Comparison of ENCODE assay signal across 9 cellular contexts in the genomic region with DNA sequence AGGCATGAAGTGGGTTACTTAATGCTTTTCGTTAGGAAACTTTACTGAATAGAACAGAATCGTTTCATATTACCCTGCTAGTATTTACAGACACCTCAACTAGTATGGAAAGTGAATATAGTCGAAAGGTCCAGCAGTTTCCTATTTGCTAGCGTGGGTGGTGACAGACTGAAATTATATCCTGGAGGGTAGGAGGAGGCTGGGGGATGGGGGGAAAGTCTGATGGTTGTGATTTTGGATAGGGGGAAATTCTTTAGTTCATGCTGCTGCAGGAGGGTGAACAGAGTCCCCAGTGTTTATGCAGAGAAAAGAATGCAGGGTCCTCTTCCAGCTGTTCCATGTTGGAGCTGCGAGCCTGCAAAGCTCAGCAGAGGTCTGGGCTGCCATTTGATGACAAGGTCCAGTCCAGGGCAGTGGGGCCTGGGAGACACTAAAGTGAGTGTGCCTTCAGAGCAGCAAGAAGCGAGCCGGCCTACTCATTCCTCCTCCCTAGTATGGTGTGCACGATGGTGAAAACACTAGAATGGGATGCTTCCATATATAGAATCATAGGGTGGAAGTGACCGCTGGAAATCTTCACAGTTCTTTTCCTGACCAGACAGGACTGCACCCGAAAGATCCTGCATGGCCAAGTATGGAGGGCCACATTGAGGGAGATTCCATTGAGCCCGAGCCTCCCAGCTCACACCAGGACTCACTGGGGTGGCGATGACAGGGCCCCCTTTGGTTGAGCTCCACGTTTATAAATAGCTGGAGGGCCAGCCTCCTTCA. TPM values are rescaled to one million over a fixed set of nuclear protein-coding genes. Genes with fewer than 3 reads are reported as not detected.
DNase-seq lines count a peak whose midpoint lies in the region; ATAC-seq, FAIRE-seq and TF ChIP-seq lines count a peak whose summit lies in the region.
"Had no signal": no experiment of that assay in that cellular context is flagged by ENCODE, and none has a peak within 500 bp of the region (broad histone marks: within the 10 kb centered on the region; RNA-seq: fewer than 3 reads in every experiment).

No MANE protein-coding gene starts in this region.

- H3K9ac ChIP-seq in Loucy (ENCODE audit: low read depth, low read length, poor library complexity, severe bottlenecking), result no peak overlapping the region
- H3K9ac ChIP-seq in endothelial cell of umbilical vein (replicated peaks; ENCODE audit: extremely low read depth, insufficient read depth, low read length), result peak overlapping the region; percentile 98
- H3K9ac ChIP-seq in muscle layer of colon (ENCODE audit: low read length), result peak overlapping the region; percentile 64

- peak; percentile 54 for TF ChIP-seq POLR2A in endothelial cell of umbilical vein (IDR thresholded peaks at IDR 0.05; ENCODE audit: low read depth, low read length)

- H3K36me3 ChIP-seq in Loucy (ENCODE audit: insufficient read depth, low read length), result no peaks in the 10 kb centered on the region; the same call in 1 of the 2 replicates
- peaks cover 1 to 4% of the 10 kb centered on the region in 2 experiments for H3K36me3 ChIP-seq in endothelial cell of umbilical vein (ENCODE audit: control insufficient read depth in 2 of 2, extremely low read depth in 1 of 2, insufficient read depth in 2 of 2, low read length in 2 of 2)
- peaks cover 15% of the 10 kb centered on the region for H3K36me3 ChIP-seq in muscle layer of colon (ENCODE audit: insufficient read depth, low read length)

- intact Hi-C loops in endothelial cell of umbilical vein (cut with micrococcal nuclease), result loop anchor here (1.0 to 2.0 kb wide), 3 partner anchors 24 to 74 kb away; no protein-coding TSS in a partner anchor

- H2AFZ ChIP-seq in Loucy (ENCODE audit: low read length) (no peak overlapping the region), endothelial cell of umbilical vein (ENCODE audit: low read depth, low read length) (no peak overlapping the region)

- FAIRE-seq in endothelial cell of umbilical vein (lab: Jason Lieb, UNC), result no peak

- POLR2A ChIA-PET in AG04450 (lab: Yijun Ruan, JAX), result interaction anchor here (0.6 to 4.3 kb wide), 5 partner anchors 56 to 207 kb away, joined by 3 to 27 read pairs (median 7); no protein-coding TSS in a partner anchor
- POLR2A ChIA-PET in endothelial cell of umbilical vein (lab: Charles Lee), result interaction anchor here (1.1 to 2.8 kb wide), 5 partner anchors 69 to 204 kb away, joined by 3 to 14 read pairs (median 4); no protein-coding TSS in a partner anchor

- BruUV-seq in endothelial cell of umbilical vein (replicated peaks; lab: Mats Ljungman, UMichigan), result TSS peak; percentile 5

- CTCF ChIA-PET in AG04450 (lab: Charles Lee), result interaction anchor here (0.6 to 8.5 kb wide), 4 partner anchors 118 to 237 kb away, joined by 3 to 186 read pairs (median 54); no protein-coding TSS in a partner anchor
- CTCF ChIA-PET in endothelial cell of umbilical vein (lab: Charles Lee), result interaction anchor here (0.9 to 8.5 kb wide), 5 partner anchors 74 to 227 kb away, joined by 3 to 286 read pairs (median 35); no protein-coding TSS in a partner anchor

- H4K20me1 ChIP-seq in Loucy (ENCODE audit: insufficient read depth, low read length, poor library complexity, severe bottlenecking), result no peaks in the 10 kb centered on the region
- no peaks in the 10 kb centered on the region for H4K20me1 ChIP-seq in endothelial cell of umbilical vein (replicated peaks; ENCODE audit: control insufficient read depth, extremely low read depth, insufficient read depth, low read length)

- no peaks in the 10 kb centered on the region for H3K9me1 ChIP-seq in endothelial cell of umbilical vein (replicated peaks; ENCODE audit: control insufficient read depth, extremely low read depth, insufficient read depth, low read length)

- H3K9me3 ChIP-seq in AG04450 (ENCODE audit: control insufficient read depth, insufficient read depth, low read length), result peaks cover 3% of the 10 kb centered on the region
- H3K9me3 ChIP-seq in Loucy (ENCODE audit: insufficient read depth, low read depth, low read length), result peaks cover 11% of the 10 kb centered on the region
- no peaks in the 10 kb centered on the region for H3K9me3 ChIP-seq in endothelial cell of umbilical vein (replicated peaks; ENCODE audit: control insufficient read depth, insufficient read depth, low read length)
- H3K9me3 ChIP-seq in muscle layer of colon (ENCODE audit: low read length), result no peaks in the 10 kb centered on the region

- dilution Hi-C loops in endothelial cell of umbilical vein (cut with MboI; ENCODE audit: extremely low pct_ligation_motif_present, low sequenced_read_pairs), result no loop called here

- H3K4me1 ChIP-seq in Loucy (ENCODE audit: insufficient read depth, low read length, poor library complexity, severe bottlenecking) (peaks cover 24% of the 10 kb centered on the region), endothelial cell of umbilical vein (ENCODE audit: control insufficient read depth, extremely low read depth, insufficient read depth, low read length) (peaks cover 38% of the 10 kb centered on the region), muscle layer of colon (ENCODE audit: insufficient read depth, low read length) (peaks cover 33% of the 10 kb centered on the region)

- no peaks in the 10 kb centered on the region for H3K9me2 ChIP-seq in Loucy (replicated peaks; ENCODE audit: low read depth, low read length)

- peak overlapping the region; percentile 80 for H3K4me3 ChIP-seq in AG04450 (ENCODE audit: low read depth, low read length)
- H3K4me3 ChIP-seq in Loucy (ENCODE audit: low read length, poor library complexity, severe bottlenecking), result peak overlapping the region; percentile 9
- H3K4me3 ChIP-seq in endothelial cell of umbilical vein (replicated peaks in 1 of 3; ENCODE audit: insufficient read depth in 1 of 3, low read depth in 1 of 3, low read length in 3 of 3), result peak overlapping the region; percentile 29 to 87 (median 50)
- H3K4me3 ChIP-seq in muscle layer of colon (ENCODE audit: low read depth in 1 of 2, low read length in 2 of 2), result peak overlapping the region; percentile 38 to 71

- no peak for ATAC-seq in GM21367 (IDR thresholded peaks at IDR 0.05; ENCODE audit: unreplicated experiment)

- peak overlapping the region; percentile 53 for H3K4me2 ChIP-seq in Loucy (ENCODE audit: low read depth, low read length, poor library complexity, severe bottlenecking)
- peak overlapping the region; percentile 96 for H3K4me2 ChIP-seq in endothelial cell of umbilical vein (ENCODE audit: insufficient read depth, low read length)

- H3K27ac ChIP-seq in AG04450 (ENCODE audit: low read depth, low read length) (peak overlapping the region; percentile 59), endothelial cell of umbilical vein (ENCODE audit: insufficient read depth, low read depth, low read length) (peak overlapping the region; percentile 68), muscle layer of colon (ENCODE audit: low read depth, low read length) (peak overlapping the region; percentile 95)
- H3K27ac ChIP-seq: HL-60 had no signal

- DNase-seq in AG04450 (ENCODE audit: low read depth, low spot score), result no peak
- DNase-seq in endothelial cell of umbilical vein (ENCODE audit: low read depth, low spot score), result no peak
- DNase-seq in retina, result no peak
- no peak for DNase-seq in NCI-H2227 (lab: John Stamatoyannopoulos, UW; ENCODE audit: unreplicated experiment)
- no peak for DNase-seq in NCI-H524 (lab: John Stamatoyannopoulos, UW)

- H3K79me2 ChIP-seq in Loucy (ENCODE audit: insufficient read depth, low read length) (0 out of 2 replicates have a peak, but pooled peaks cover 4% of the 10 kb centered on the region), endothelial cell of umbilical vein (ENCODE audit: control insufficient read depth, insufficient read depth, low read length) (peaks cover 76% of the 10 kb centered on the region)

- H3F3A ChIP-seq in Loucy (ENCODE audit: low read depth), result peaks cover 10% of the 10 kb centered on the region

- no peaks in the 10 kb centered on the region for H3K27me3 ChIP-seq in AG04450 (ENCODE audit: control insufficient read depth, insufficient read depth, low read length)
- no peaks in the 10 kb centered on the region for H3K27me3 ChIP-seq in Loucy (ENCODE audit: insufficient read depth, low read length, poor library complexity, severe bottlenecking)
- no peaks in the 10 kb centered on the region for H3K27me3 ChIP-seq in endothelial cell of umbilical vein (ENCODE audit: control insufficient read depth in 2 of 2, insufficient read depth in 2 of 2, low read length in 2 of 2)
- H3K27me3 ChIP-seq in muscle layer of colon (ENCODE audit: control insufficient read depth in 1 of 2, insufficient read depth in 2 of 2, low read length in 2 of 2), result no peaks in the 10 kb centered on the region

- no peak for TF ChIP-seq CTCF in AG04450 (IDR thresholded peaks at IDR 0.05; ENCODE audit: low read depth, low read length)
- no peak for TF ChIP-seq CTCF in Loucy (conservative IDR thresholded peaks at IDR 0.05; ENCODE audit: low read length)
- no peak for TF ChIP-seq CTCF in endothelial cell of umbilical vein (IDR thresholded peaks at IDR 0.05; ENCODE audit: extremely low read depth in 1 of 2, insufficient read depth in 1 of 2, low read depth in 1 of 2, low read length in 2 of 2)

TF ChIP-seq in endothelial cell of umbilical vein, 7 proteins besides CTCF, POLR2A, EP300 and RAD21 (continues in another document):
- peak; percentile 29 for TF ChIP-seq POLR2AphosphoS5 (IDR thresholded peaks at IDR 0.05; ENCODE audit: insufficient read depth, low read depth, low read length)

RNA-seq across cellular contexts. Expression of a gene that starts 2.1 kb away (rescaled TPM):
- 12.7 and 21.0 TPM in 2 replicates for polyA plus RNA-seq in AG04450 (2011; rRNA removed)
- 64.5 and 81.7 TPM in 2 replicates for polyA minus RNA-seq in AG04450 (2011; rRNA and poly(A)+ RNA removed)
- total RNA-seq in endothelial cell of umbilical vein, result 88.8 and 95.3 TPM in 2 replicates
- 31.8 and 37.7 TPM in 2 replicates for polyA plus RNA-seq in endothelial cell of umbilical vein
- 27.5 and 30.5 TPM in 2 replicates for polyA plus RNA-seq in endothelial cell of umbilical vein (2011; cell fraction: cytosol; rRNA removed)
- 108 and 143 TPM in 2 replicates for polyA plus RNA-seq in endothelial cell of umbilical vein (2011; cell fraction: nucleus; rRNA removed)
- polyA plus RNA-seq in endothelial cell of umbilical vein (2012), result 48.8 and 52.8 TPM in 2 replicates
- 164 and 178 TPM in 2 replicates for polyA minus RNA-seq in endothelial cell of umbilical vein
- 1.9 TPM for polyA minus RNA-seq in endothelial cell of umbilical vein (2011; cell fraction: cytosol; rRNA and poly(A)+ RNA removed)
- polyA minus RNA-seq in endothelial cell of umbilical vein (2011; cell fraction: nucleus; rRNA and poly(A)+ RNA removed), result 249 and 262 TPM in 2 replicates

RNA-seq across cellular contexts. Expression of a gene that starts 59.3 kb away (rescaled TPM):
- polyA plus RNA-seq in AG04450 (2011; rRNA removed) (15.2 and 22.2 TPM in 2 replicates), endothelial cell of umbilical vein (4.5 and 6.6 TPM in 2 replicates)
- 7.1 and 7.9 TPM in 2 replicates for polyA minus RNA-seq in AG04450 (2011; rRNA and poly(A)+ RNA removed)
- 15.7 and 15.8 TPM in 2 replicates for total RNA-seq in endothelial cell of umbilical vein
- 8.5 and 11.2 TPM in 2 replicates for polyA plus RNA-seq in endothelial cell of umbilical vein (2011; cell fraction: cytosol; rRNA removed)
- polyA plus RNA-seq in endothelial cell of umbilical vein (2011; cell fraction: nucleus; rRNA removed), result 10.4 and 13.1 TPM in 2 replicates
- polyA plus RNA-seq in endothelial cell of umbilical vein (2012), result 13.8 and 15.9 TPM in 2 replicates
- 6.4 and 8.8 TPM in 2 replicates for polyA minus RNA-seq in endothelial cell of umbilical vein
- 4.6 TPM for polyA minus RNA-seq in endothelial cell of umbilical vein (2011; cell fraction: cytosol; rRNA and poly(A)+ RNA removed)
- polyA minus RNA-seq in endothelial cell of umbilical vein (2011; cell fraction: nucleus; rRNA and poly(A)+ RNA removed), result 7.0 and 8.8 TPM in 2 replicates

Comparison
In these comparisons a context has a peak if more than half of its experiments do, and no peak if none do; other contexts are left out.
1. H3K4me3 ChIP-seq: peak in every context shown above with its lines; median percentile 80 in AG04450; 54 in muscle layer of colon; 50 in endothelial cell of umbilical vein; 9 in Loucy.